Comparison of ENCODE assay signal across 1 cellular context in the genomic region with DNA sequence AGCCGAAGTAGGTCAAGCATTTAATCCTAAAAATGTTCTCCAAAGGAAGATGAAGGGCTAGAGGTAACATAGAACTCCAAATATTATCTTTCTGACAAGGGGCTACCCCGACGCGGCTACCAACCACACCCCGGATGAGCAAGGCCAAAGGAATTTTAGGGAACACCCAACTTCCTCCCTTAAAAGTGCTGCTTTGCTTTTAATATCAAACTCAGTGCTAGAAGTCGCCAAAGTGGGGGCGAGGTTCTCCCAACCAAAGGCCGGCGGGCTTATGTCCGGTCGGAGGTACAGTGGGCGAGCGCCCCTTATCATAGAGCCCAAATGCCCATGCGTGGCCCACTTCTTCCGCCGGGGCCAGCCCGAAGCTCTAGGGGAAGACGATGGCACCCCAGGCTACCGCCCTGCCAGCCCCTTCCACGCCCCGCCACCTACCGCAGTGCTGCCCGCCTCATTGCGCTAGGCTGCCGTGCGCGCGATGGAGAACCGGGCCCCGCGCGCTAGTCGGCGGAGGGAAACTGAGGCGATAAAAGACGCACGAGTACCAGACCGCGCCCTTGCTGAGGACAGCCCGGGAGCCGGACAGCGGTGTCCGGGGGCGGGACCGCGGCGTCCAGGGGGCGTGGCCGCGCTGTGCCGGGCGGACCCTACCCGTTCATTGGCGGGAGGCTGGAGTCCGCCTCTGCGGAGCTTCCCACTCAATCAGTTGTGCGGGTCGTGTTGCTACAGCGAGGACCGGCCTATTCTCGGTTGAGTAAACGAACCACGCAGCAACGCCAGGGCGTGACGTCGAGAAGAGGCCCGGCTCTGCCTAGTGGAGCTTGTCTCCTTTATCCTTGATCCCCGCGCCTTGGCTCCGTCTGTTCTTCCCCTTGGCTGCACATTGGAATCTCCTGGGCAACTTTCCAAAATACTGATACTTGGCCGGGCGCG.
A peak's percentile ranks its signal among the peaks of the same experiment; 100 is the strongest.
TF ChIP-seq lines count a peak whose summit lies in the region.

A gene with protein sequence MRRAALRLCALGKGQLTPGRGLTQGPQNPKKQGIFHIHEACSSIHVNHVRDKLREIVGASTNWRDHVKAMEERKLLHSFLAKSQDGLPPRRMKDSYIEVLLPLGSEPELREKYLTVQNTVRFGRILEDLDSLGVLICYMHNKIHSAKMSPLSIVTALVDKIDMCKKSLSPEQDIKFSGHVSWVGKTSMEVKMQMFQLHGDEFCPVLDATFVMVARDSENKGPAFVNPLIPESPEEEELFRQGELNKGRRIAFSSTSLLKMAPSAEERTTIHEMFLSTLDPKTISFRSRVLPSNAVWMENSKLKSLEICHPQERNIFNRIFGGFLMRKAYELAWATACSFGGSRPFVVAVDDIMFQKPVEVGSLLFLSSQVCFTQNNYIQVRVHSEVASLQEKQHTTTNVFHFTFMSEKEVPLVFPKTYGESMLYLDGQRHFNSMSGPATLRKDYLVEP (minus strand): TSS at position 584 of the 930 bp plus-strand sequence. CDS start 132 bp downstream, at position 452.

TF ChIP-seq in HepG2, 621 proteins besides CTCF, POLR2A, EP300 and RAD21 (continued from another document and continues in another):
- TF ChIP-seq, protein P1, sequence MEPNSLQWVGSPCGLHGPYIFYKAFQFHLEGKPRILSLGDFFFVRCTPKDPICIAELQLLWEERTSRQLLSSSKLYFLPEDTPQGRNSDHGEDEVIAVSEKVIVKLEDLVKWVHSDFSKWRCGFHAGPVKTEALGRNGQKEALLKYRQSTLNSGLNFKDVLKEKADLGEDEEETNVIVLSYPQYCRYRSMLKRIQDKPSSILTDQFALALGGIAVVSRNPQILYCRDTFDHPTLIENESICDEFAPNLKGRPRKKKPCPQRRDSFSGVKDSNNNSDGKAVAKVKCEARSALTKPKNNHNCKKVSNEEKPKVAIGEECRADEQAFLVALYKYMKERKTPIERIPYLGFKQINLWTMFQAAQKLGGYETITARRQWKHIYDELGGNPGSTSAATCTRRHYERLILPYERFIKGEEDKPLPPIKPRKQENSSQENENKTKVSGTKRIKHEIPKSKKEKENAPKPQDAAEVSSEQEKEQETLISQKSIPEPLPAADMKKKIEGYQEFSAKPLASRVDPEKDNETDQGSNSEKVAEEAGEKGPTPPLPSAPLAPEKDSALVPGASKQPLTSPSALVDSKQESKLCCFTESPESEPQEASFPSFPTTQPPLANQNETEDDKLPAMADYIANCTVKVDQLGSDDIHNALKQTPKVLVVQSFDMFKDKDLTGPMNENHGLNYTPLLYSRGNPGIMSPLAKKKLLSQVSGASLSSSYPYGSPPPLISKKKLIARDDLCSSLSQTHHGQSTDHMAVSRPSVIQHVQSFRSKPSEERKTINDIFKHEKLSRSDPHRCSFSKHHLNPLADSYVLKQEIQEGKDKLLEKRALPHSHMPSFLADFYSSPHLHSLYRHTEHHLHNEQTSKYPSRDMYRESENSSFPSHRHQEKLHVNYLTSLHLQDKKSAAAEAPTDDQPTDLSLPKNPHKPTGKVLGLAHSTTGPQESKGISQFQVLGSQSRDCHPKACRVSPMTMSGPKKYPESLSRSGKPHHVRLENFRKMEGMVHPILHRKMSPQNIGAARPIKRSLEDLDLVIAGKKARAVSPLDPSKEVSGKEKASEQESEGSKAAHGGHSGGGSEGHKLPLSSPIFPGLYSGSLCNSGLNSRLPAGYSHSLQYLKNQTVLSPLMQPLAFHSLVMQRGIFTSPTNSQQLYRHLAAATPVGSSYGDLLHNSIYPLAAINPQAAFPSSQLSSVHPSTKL (CRISPR knock-in tag; IDR thresholded peaks at IDR 0.05) = no peak
- TF ChIP-seq FIP1L1 (IDR thresholded peaks at IDR 0.05; ENCODE audit: borderline replicate concordance, insufficient read depth, low read depth, low read length) (no peak), NR2F2 (IDR thresholded peaks at IDR 0.05; ENCODE audit: borderline replicate concordance, low read depth) (no peak), ZNF773 (CRISPR knock-in tag; IDR thresholded peaks at IDR 0.05; ENCODE audit: borderline replicate concordance) (no peak), ZBTB21 (CRISPR knock-in tag; IDR thresholded peaks at IDR 0.05) (peak; percentile 76), ZNF720 (CRISPR knock-in tag; IDR thresholded peaks at IDR 0.05) (no peak), CEBPG (CRISPR knock-in tag; IDR thresholded peaks at IDR 0.05) (no peak), ZBTB20 (CRISPR knock-in tag; IDR thresholded peaks at IDR 0.05; ENCODE audit: borderline replicate concordance, low read depth) (0 out of 2 replicates have a peak, but pooled peaks have one; percentile 25), ZNF543 (CRISPR knock-in tag; IDR thresholded peaks at IDR 0.05) (peak; percentile 37; the same call in 1 of the 2 replicates), MAFG (CRISPR knock-in tag; IDR thresholded peaks at IDR 0.05) (no peak), ZKSCAN5 (CRISPR knock-in tag; IDR thresholded peaks at IDR 0.05) (no peak), JDP2 (CRISPR knock-in tag; IDR thresholded peaks at IDR 0.05; ENCODE audit: borderline replicate concordance) (no peak), GABPA (IDR thresholded peaks at IDR 0.05; ENCODE audit: low read depth, low read length) (no peak), GABPA (CRISPR knock-in tag; IDR thresholded peaks at IDR 0.05; ENCODE audit: low read depth) (no peak), HOXA5 (CRISPR knock-in tag; IDR thresholded peaks at IDR 0.05) (peak; percentile 63; the same call in 1 of the 2 replicates), DR1 (CRISPR knock-in tag; IDR thresholded peaks at IDR 0.05) (no peak; the same call in 1 of the 2 replicates), ZNF75D (CRISPR knock-in tag; IDR thresholded peaks at IDR 0.05; ENCODE audit: borderline replicate concordance) (no peak), RNF2 (conservative IDR thresholded peaks at IDR 0.05; ENCODE audit: low read depth) (no peak), RCOR2 (CRISPR knock-in tag; IDR thresholded peaks at IDR 0.05) (no peak), ZNF33A (CRISPR knock-in tag; IDR thresholded peaks at IDR 0.05; ENCODE audit: borderline replicate concordance) (no peak), KDM6A (CRISPR knock-in tag; IDR thresholded peaks at IDR 0.05; ENCODE audit: low read depth) (no peak), TGIF2 (CRISPR knock-in tag; IDR thresholded peaks at IDR 0.05) (no peak), KDM2A (CRISPR knock-in tag; IDR thresholded peaks at IDR 0.05; ENCODE audit: borderline replicate concordance, low read depth) (peak; percentile 91), NFYB (CRISPR knock-in tag; IDR thresholded peaks at IDR 0.05) (peak; percentile 66), ZNF678 (CRISPR knock-in tag; IDR thresholded peaks at IDR 0.05) (0 out of 2 replicates have a peak, but pooled peaks have one; percentile 19), MED8 (CRISPR knock-in tag; IDR thresholded peaks at IDR 0.05; ENCODE audit: insufficient replicate concordance) (peak; percentile 38), MAF1 (CRISPR knock-in tag; IDR thresholded peaks at IDR 0.05; ENCODE audit: borderline replicate concordance) (no peak), ZNF343 (CRISPR knock-in tag; IDR thresholded peaks at IDR 0.05) (no peak), NRL (CRISPR knock-in tag; IDR thresholded peaks at IDR 0.05; ENCODE audit: borderline replicate concordance) (peak; percentile 26; the same call in 1 of the 2 replicates), ZNF484 (CRISPR knock-in tag; IDR thresholded peaks at IDR 0.05; ENCODE audit: borderline replicate concordance, low read depth) (no peak)
- TF ChIP-seq, protein P2, sequence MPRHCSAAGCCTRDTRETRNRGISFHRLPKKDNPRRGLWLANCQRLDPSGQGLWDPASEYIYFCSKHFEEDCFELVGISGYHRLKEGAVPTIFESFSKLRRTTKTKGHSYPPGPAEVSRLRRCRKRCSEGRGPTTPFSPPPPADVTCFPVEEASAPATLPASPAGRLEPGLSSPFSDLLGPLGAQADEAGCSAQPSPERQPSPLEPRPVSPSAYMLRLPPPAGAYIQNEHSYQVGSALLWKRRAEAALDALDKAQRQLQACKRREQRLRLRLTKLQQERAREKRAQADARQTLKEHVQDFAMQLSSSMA (CRISPR knock-in tag; IDR thresholded peaks at IDR 0.05) = no peak
- TF ChIP-seq, protein P3, sequence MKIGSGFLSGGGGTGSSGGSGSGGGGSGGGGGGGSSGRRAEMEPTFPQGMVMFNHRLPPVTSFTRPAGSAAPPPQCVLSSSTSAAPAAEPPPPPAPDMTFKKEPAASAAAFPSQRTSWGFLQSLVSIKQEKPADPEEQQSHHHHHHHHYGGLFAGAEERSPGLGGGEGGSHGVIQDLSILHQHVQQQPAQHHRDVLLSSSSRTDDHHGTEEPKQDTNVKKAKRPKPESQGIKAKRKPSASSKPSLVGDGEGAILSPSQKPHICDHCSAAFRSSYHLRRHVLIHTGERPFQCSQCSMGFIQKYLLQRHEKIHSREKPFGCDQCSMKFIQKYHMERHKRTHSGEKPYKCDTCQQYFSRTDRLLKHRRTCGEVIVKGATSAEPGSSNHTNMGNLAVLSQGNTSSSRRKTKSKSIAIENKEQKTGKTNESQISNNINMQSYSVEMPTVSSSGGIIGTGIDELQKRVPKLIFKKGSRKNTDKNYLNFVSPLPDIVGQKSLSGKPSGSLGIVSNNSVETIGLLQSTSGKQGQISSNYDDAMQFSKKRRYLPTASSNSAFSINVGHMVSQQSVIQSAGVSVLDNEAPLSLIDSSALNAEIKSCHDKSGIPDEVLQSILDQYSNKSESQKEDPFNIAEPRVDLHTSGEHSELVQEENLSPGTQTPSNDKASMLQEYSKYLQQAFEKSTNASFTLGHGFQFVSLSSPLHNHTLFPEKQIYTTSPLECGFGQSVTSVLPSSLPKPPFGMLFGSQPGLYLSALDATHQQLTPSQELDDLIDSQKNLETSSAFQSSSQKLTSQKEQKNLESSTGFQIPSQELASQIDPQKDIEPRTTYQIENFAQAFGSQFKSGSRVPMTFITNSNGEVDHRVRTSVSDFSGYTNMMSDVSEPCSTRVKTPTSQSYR (CRISPR knock-in tag; IDR thresholded peaks at IDR 0.05; ENCODE audit: borderline replicate concordance) = no peak
- TF ChIP-seq, protein P4, sequence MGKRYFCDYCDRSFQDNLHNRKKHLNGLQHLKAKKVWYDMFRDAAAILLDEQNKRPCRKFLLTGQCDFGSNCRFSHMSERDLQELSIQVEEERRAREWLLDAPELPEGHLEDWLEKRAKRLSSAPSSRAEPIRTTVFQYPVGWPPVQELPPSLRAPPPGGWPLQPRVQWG (CRISPR knock-in tag; IDR thresholded peaks at IDR 0.05; ENCODE audit: borderline replicate concordance, low read depth) = no peak
- TF ChIP-seq, protein P5, sequence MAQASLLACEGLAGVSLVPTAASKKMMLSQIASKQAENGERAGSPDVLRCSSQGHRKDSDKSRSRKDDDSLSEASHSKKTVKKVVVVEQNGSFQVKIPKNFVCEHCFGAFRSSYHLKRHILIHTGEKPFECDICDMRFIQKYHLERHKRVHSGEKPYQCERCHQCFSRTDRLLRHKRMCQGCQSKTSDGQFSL (CRISPR knock-in tag; IDR thresholded peaks at IDR 0.05) = no peak
- TF ChIP-seq, protein P6, sequence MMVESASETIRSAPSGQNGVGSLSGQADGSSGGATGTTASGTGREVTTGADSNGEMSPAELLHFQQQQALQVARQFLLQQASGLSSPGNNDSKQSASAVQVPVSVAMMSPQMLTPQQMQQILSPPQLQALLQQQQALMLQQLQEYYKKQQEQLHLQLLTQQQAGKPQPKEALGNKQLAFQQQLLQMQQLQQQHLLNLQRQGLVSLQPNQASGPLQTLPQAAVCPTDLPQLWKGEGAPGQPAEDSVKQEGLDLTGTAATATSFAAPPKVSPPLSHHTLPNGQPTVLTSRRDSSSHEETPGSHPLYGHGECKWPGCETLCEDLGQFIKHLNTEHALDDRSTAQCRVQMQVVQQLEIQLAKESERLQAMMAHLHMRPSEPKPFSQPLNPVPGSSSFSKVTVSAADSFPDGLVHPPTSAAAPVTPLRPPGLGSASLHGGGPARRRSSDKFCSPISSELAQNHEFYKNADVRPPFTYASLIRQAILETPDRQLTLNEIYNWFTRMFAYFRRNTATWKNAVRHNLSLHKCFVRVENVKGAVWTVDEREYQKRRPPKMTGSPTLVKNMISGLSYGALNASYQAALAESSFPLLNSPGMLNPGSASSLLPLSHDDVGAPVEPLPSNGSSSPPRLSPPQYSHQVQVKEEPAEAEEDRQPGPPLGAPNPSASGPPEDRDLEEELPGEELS (CRISPR knock-in tag; IDR thresholded peaks at IDR 0.05) = no peak; the same call in 1 of the 2 replicates
- TF ChIP-seq, protein P7, sequence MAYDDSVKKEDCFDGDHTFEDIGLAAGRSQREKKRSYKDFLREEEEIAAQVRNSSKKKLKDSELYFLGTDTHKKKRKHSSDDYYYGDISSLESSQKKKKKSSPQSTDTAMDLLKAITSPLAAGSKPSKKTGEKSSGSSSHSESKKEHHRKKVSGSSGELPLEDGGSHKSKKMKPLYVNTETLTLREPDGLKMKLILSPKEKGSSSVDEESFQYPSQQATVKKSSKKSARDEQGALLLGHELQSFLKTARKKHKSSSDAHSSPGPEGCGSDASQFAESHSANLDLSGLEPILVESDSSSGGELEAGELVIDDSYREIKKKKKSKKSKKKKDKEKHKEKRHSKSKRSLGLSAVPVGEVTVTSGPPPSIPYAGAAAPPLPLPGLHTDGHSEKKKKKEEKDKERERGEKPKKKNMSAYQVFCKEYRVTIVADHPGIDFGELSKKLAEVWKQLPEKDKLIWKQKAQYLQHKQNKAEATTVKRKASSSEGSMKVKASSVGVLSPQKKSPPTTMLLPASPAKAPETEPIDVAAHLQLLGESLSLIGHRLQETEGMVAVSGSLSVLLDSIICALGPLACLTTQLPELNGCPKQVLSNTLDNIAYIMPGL (CRISPR knock-in tag; IDR thresholded peaks at IDR 0.05; ENCODE audit: borderline replicate concordance in 1 of 2, low read depth in 1 of 2) = peak in 1 of 2 experiments; percentile 59; a peak in 1 of 4 replicates
- TF ChIP-seq, protein P8, sequence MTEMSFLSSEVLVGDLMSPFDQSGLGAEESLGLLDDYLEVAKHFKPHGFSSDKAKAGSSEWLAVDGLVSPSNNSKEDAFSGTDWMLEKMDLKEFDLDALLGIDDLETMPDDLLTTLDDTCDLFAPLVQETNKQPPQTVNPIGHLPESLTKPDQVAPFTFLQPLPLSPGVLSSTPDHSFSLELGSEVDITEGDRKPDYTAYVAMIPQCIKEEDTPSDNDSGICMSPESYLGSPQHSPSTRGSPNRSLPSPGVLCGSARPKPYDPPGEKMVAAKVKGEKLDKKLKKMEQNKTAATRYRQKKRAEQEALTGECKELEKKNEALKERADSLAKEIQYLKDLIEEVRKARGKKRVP (CRISPR knock-in tag; IDR thresholded peaks at IDR 0.05) = peak in 1 of 2 experiments; percentile 33; a peak in 1 of 4 replicates
- TF ChIP-seq, protein P9, sequence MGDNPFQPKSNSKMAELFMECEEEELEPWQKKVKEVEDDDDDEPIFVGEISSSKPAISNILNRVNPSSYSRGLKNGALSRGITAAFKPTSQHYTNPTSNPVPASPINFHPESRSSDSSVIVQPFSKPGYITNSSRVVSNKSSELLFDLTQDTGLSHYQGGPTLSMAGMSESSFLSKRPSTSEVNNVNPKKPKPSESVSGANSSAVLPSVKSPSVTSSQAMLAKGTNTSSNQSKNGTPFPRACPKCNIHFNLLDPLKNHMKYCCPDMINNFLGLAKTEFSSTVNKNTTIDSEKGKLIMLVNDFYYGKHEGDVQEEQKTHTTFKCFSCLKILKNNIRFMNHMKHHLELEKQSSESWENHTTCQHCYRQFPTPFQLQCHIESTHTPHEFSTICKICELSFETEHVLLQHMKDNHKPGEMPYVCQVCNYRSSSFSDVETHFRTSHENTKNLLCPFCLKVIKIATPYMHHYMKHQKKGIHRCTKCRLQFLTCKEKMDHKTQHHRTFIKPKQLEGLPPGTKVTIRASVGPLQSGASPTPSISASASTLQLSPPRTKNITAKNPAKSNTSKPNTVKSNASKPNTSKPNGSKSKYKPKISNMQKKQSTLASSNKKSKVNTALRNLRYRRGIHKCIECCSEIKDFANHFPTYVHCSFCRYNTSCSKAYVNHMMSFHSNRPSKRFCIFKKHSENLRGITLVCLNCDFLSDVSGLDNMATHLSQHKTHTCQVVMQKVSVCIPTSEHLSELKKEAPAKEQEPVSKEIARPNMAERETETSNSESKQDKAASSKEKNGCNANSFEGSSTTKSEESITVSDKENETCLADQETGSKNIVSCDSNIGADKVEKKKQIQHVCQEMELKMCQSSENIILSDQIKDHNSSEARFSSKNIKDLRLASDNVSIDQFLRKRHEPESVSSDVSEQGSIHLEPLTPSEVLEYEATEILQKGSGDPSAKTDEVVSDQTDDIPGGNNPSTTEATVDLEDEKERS (CRISPR knock-in tag; IDR thresholded peaks at IDR 0.05) = no peak
